8 cellular contexts compared by ENCODE assay signal in genomic region chr2:32166115-32166549, GRCh38. TPM values are rescaled to one million over a fixed set of nuclear protein-coding genes. Genes with fewer than 3 reads are reported as not detected.
DNase-seq lines count a peak whose midpoint lies in the region; ATAC-seq and TF ChIP-seq lines count a peak whose summit lies in the region.

No MANE protein-coding gene starts in this region.

- H3K4me1 ChIP-seq in KMS-11 (ENCODE audit: low read depth, poor library complexity, severe bottlenecking) (peaks cover 18% of the 10 kb centered on the region), colonic mucosa (peaks cover 5% of the 10 kb centered on the region)
- H3K4me1 ChIP-seq in naive thymus-derived CD4-positive, alpha-beta T cell (ENCODE audit: control insufficient read depth in 2 of 2, insufficient read depth in 2 of 2, low read length in 2 of 2) = no peaks in the 10 kb centered on the region

- intact Hi-C loops in colonic mucosa (cut with DNase I) = loop anchor here (10.0 kb wide), 1 partner anchor 109 kb away; the partner anchor contains the start of gene YIPF4
- intact Hi-C loops in naive thymus-derived CD4-positive, alpha-beta T cell (cut with micrococcal nuclease) = loop anchor here in 1 of 2 donors (10.0 kb wide), 1 partner anchor 1309 kb away; the partner anchor contains the start of gene RASGRP3

- CTCF ChIA-PET in naive thymus-derived CD4-positive, alpha-beta T cell (lab: Charles Lee) = interaction anchor here (0.6 kb wide), 1 partner anchor 122 kb away, joined by 7 read pairs; no protein-coding TSS in a partner anchor

- H3K79me2 ChIP-seq in KMS-11 (ENCODE audit: insufficient read depth, low read depth) = peaks cover 20% of the 10 kb centered on the region; the same call in 1 of the 2 replicates

- H3K4me3 Mint-ChIP-seq in naive thymus-derived CD4-positive, alpha-beta T cell = peak overlapping the region; percentile 95 to 100 (median 98)

- H3K27ac Mint-ChIP-seq in naive thymus-derived CD4-positive, alpha-beta T cell = peak overlapping the region; percentile 93 to 99 (median 96)

- peak overlapping the region; percentile 72 for H3K4me2 ChIP-seq in KMS-11

- H3K27ac ChIP-seq in KMS-11 (peak overlapping the region; percentile 72), colonic mucosa (peak overlapping the region; percentile 93)
- peak overlapping the region; percentile 77 for H3K27ac ChIP-seq in naive thymus-derived CD4-positive, alpha-beta T cell (ENCODE audit: low read depth, low read length)

- TF ChIP-seq CTCF in AG09309 (IDR thresholded peaks at IDR 0.05; ENCODE audit: control insufficient read depth, insufficient read depth, low read depth, low read length, missing control alignments) = no peak
- no peak for TF ChIP-seq CTCF in KMS-11 (conservative IDR thresholded peaks at IDR 0.05; ENCODE audit: low read depth, low read length)
- TF ChIP-seq CTCF in colonic mucosa (IDR thresholded peaks at IDR 0.05) = no peak

- no peaks in the 10 kb centered on the region for H3K27me3 Mint-ChIP-seq in naive thymus-derived CD4-positive, alpha-beta T cell

- H3K4me3 ChIP-seq in AG09309 (ENCODE audit: control insufficient read depth, low read depth, low read length) (peak overlapping the region; percentile 67), KMS-11 (IDR thresholded peaks at IDR 0.05; ENCODE audit: insufficient read depth, low read depth, low read length) (peak overlapping the region; percentile 94), colonic mucosa (peak overlapping the region; percentile 73)
- peak overlapping the region; percentile 69 for H3K4me3 ChIP-seq in naive thymus-derived CD4-positive, alpha-beta T cell (ENCODE audit: low read length)

- H3K9ac ChIP-seq in KMS-11 = peak overlapping the region; percentile 64
- peak overlapping the region; percentile 72 to 87 for H3K9ac ChIP-seq in colonic mucosa (ENCODE audit: low read depth in 2 of 2, low read length in 2 of 2)

- DNase-seq in AG09309 (ENCODE audit: low read depth) (no peak), colonic mucosa (no peak), medulla oblongata (ENCODE audit: extremely low spot score) (no peak)
- DNase-seq in naive thymus-derived CD4-positive, alpha-beta T cell = no peak
- no peak for DNase-seq in NK-92 treated with Interleukin-12 subunit alpha and Interleukin-12 subunit beta, amount 100 ng/mL, for 24 hours (lab: John Stamatoyannopoulos, UW)

- H4K20me1 ChIP-seq in KMS-11 (ENCODE audit: insufficient read depth) = no peaks in the 10 kb centered on the region

- POLR2A ChIA-PET in naive thymus-derived CD4-positive, alpha-beta T cell (lab: Charles Lee) = interaction anchor here (0.6 to 1.9 kb wide), 9 partner anchors 15 to 190 kb away, joined by 3 to 7 read pairs (median 4); partner anchors contain the start of genes SPAST and YIPF4

- peaks cover 0 to 18% (median 4%) of the 10 kb centered on the region in 5 donors for H3K36me3 Mint-ChIP-seq in naive thymus-derived CD4-positive, alpha-beta T cell

- peak overlapping the region; percentile 86 for H2AFZ ChIP-seq in KMS-11 (ENCODE audit: low read depth)

- H3K9me3 Mint-ChIP-seq in naive thymus-derived CD4-positive, alpha-beta T cell = peaks cover 0 to 3% (median 0%) of the 10 kb centered on the region in 11 donors

- H3K4me1 Mint-ChIP-seq in naive thymus-derived CD4-positive, alpha-beta T cell = peaks cover 12 to 45% (median 35%) of the 10 kb centered on the region in 7 donors

- H3K9me3 ChIP-seq in colonic mucosa = no peaks in the 10 kb centered on the region
- no peaks in the 10 kb centered on the region for H3K9me3 ChIP-seq in naive thymus-derived CD4-positive, alpha-beta T cell (ENCODE audit: control insufficient read depth in 2 of 3, low read length in 3 of 3)

- peak; percentile 2 for ATAC-seq in naive thymus-derived CD4-positive, alpha-beta T cell
- ATAC-seq in GM18870 (IDR thresholded peaks at IDR 0.05; ENCODE audit: unreplicated experiment) (no peak), HG02588 (IDR thresholded peaks at IDR 0.05; ENCODE audit: unreplicated experiment) (no peak)

- no peaks in the 10 kb centered on the region for H3K36me3 ChIP-seq in KMS-11 (ENCODE audit: insufficient read depth)
- H3K36me3 ChIP-seq in colonic mucosa = no peaks in the 10 kb centered on the region
- no peaks in the 10 kb centered on the region for H3K36me3 ChIP-seq in naive thymus-derived CD4-positive, alpha-beta T cell (ENCODE audit: control insufficient read depth in 2 of 3, insufficient read depth in 3 of 3, low read length in 3 of 3)

- H3K27me3 ChIP-seq in KMS-11 (ENCODE audit: insufficient read depth, low read depth) (no peaks in the 10 kb centered on the region), colonic mucosa (no peaks in the 10 kb centered on the region)
- no peaks in the 10 kb centered on the region for H3K27me3 ChIP-seq in naive thymus-derived CD4-positive, alpha-beta T cell (ENCODE audit: control insufficient read depth in 2 of 2, insufficient read depth in 2 of 2, low read length in 2 of 2)

RNA-seq across cellular contexts. Expression of gene SLC30A6, which starts 0.5 kb away (rescaled TPM):
- 10 to 100 TPM; 17.9 to 23.4 TPM for total RNA-seq in colonic mucosa
- 10 to 100 TPM; 11.8 to 27.5 (median 17.3) TPM for total RNA-seq in naive thymus-derived CD4-positive, alpha-beta T cell
- 1 to 10 TPM; 8.1 TPM for polyA plus RNA-seq in naive thymus-derived CD4-positive, alpha-beta T cell
